8 cellular contexts compared by ENCODE assay signal in genomic region chr2:96839875-96840850, GRCh38. TPM values are rescaled to one million over a fixed set of nuclear protein-coding genes. Genes with fewer than 3 reads are reported as not detected.
DNase-seq lines count a peak whose midpoint lies in the region; ATAC-seq and TF ChIP-seq lines count a peak whose summit lies in the region.
"Had no signal": no experiment of that assay in that cellular context is flagged by ENCODE, and none has a peak within 500 bp of the region (broad histone marks: within the 10 kb centered on the region; RNA-seq: fewer than 3 reads in every experiment).

No MANE protein-coding gene starts in this region.

- no peak for TF ChIP-seq CTCF in CD8-positive, alpha-beta T cell (IDR thresholded peaks at IDR 0.05)
- TF ChIP-seq CTCF in neural crest cell (conservative IDR thresholded peaks at IDR 0.05), result no peak

- H3K27me3 Mint-ChIP-seq in CD8-positive, alpha-beta T cell (ENCODE audit: low read depth), result no peaks in the 10 kb centered on the region
- no peaks in the 10 kb centered on the region for H3K27me3 Mint-ChIP-seq in central memory CD8-positive, alpha-beta T cell
- H3K27me3 Mint-ChIP-seq in neural crest cell (ENCODE audit: low read depth), result no peaks in the 10 kb centered on the region

- no peak overlapping the region for H3K27ac ChIP-seq in CD8-positive, alpha-beta T cell (ENCODE audit: low read depth, low read length)
- H3K27ac ChIP-seq: colonic mucosa had no signal

- POLR2A ChIA-PET in CD8-positive, alpha-beta T cell (lab: Charles Lee), result interaction anchor here (0.9 to 3.2 kb wide), 4 partner anchors 23 to 122 kb away, joined by 3 to 13 read pairs (median 6); partner anchors contain the start of gene CNNM3

- peak overlapping the region; percentile 70 for H3K4me3 Mint-ChIP-seq in CD8-positive, alpha-beta T cell
- H3K4me3 Mint-ChIP-seq in central memory CD8-positive, alpha-beta T cell, result peak overlapping the region; percentile 69
- peak overlapping the region; percentile 12 for H3K4me3 Mint-ChIP-seq in neural crest cell

- H3K4me3 ChIP-seq in CD8-positive, alpha-beta T cell (ENCODE audit: low read depth, low read length), result peak overlapping the region; percentile 40
- H3K4me3 ChIP-seq: colonic mucosa had no signal

- CTCF ChIA-PET in CD8-positive, alpha-beta T cell (lab: Charles Lee), result interaction anchor here (0.9 to 4.1 kb wide), 6 partner anchors 12 to 119 kb away, joined by 3 to 22 read pairs (median 5); partner anchors contain the start of gene ANKRD39

- intact Hi-C loops in CD8-positive, alpha-beta T cell (cut with DNase I, micrococcal nuclease), result loop anchor here (1.0 to 2.0 kb wide), 3 partner anchors 19 to 30 kb away; partner anchors contain the start of genes CNNM3 (in 2 of the 2), ANKRD39 (in 1 of the 2) and SEMA4C (in 1 of the 2)

- peak overlapping the region; percentile 22 for H3K27ac Mint-ChIP-seq in CD8-positive, alpha-beta T cell
- H3K27ac Mint-ChIP-seq in central memory CD8-positive, alpha-beta T cell (ENCODE audit: low read depth), result no peak overlapping the region
- peak overlapping the region; percentile 35 for H3K27ac Mint-ChIP-seq in neural crest cell (ENCODE audit: unreplicated experiment)

- H3K36me3 Mint-ChIP-seq in CD8-positive, alpha-beta T cell, result peaks cover 11% of the 10 kb centered on the region
- peaks cover 15% of the 10 kb centered on the region for H3K36me3 Mint-ChIP-seq in central memory CD8-positive, alpha-beta T cell (ENCODE audit: insufficient read depth)
- peaks cover 9% of the 10 kb centered on the region for H3K36me3 Mint-ChIP-seq in neural crest cell (ENCODE audit: low read depth)

- peaks cover 26% of the 10 kb centered on the region for H3K4me1 ChIP-seq in CD8-positive, alpha-beta T cell (ENCODE audit: insufficient read depth, low read length)

- H3K4me1 Mint-ChIP-seq in CD8-positive, alpha-beta T cell (ENCODE audit: low read depth), result peaks cover 18% of the 10 kb centered on the region
- H3K4me1 Mint-ChIP-seq in central memory CD8-positive, alpha-beta T cell, result peaks cover 24% of the 10 kb centered on the region
- peaks cover 10% of the 10 kb centered on the region for H3K4me1 Mint-ChIP-seq in neural crest cell

- H3K27me3 ChIP-seq in CD8-positive, alpha-beta T cell (ENCODE audit: insufficient read depth, low read length), result no peaks in the 10 kb centered on the region
- H3K27me3 ChIP-seq: colonic mucosa had no signal

- H3K9me3 Mint-ChIP-seq in CD8-positive, alpha-beta T cell, result no peaks in the 10 kb centered on the region
- H3K9me3 Mint-ChIP-seq in central memory CD8-positive, alpha-beta T cell, result no peaks in the 10 kb centered on the region
- no peaks in the 10 kb centered on the region for H3K9me3 Mint-ChIP-seq in neural crest cell

- H3K9me3 ChIP-seq in CD8-positive, alpha-beta T cell (ENCODE audit: low read length), result no peaks in the 10 kb centered on the region
- H3K9me3 ChIP-seq: colonic mucosa had no signal

- H3K36me3 ChIP-seq in CD8-positive, alpha-beta T cell (ENCODE audit: insufficient read depth, low read length), result no peaks in the 10 kb centered on the region
- H3K36me3 ChIP-seq: colonic mucosa had no signal

- DNase-seq in CD8-positive, alpha-beta T cell, result no peak
- DNase-seq in central memory CD8-positive, alpha-beta T cell (ENCODE audit: low spot score in 2 of 2), result no peak
- no peak for DNase-seq in neural crest cell (ENCODE audit: low read depth, low spot score)
- DNase-seq in ACHN, result no peak
- DNase-seq in NCI-H2081 treated with DMSO at 0.1 percent for 48 hours (lab: John Stamatoyannopoulos, UW), result no peak

- in situ Hi-C loops in ACHN (cut with HindIII; ENCODE audit: low pct_ligation_motif_present, low pct_unique_long_range_greater_than_20kb, low sequenced_read_pairs), result no loop called here

- ATAC-seq in CD8-positive, alpha-beta T cell, result no peak
- ATAC-seq in HG02943 (IDR thresholded peaks at IDR 0.05; ENCODE audit: low read depth, unreplicated experiment) (peak; percentile 7), GM19467 (IDR thresholded peaks at IDR 0.05; ENCODE audit: unreplicated experiment) (no peak)
- no peak for ATAC-seq in central memory CD8-positive, alpha-beta T cell (replicated peaks; ENCODE audit: extremely low read depth, poor library complexity, severe bottlenecking)

RNA-seq across cellular contexts. Expression of gene ANKRD23, which starts 3.7 kb away (rescaled TPM):
- 1 to 10 TPM; 5.7 to 6.5 TPM for total RNA-seq in CD8-positive, alpha-beta T cell
- 9.3 and 11.4 TPM in 2 replicates for total RNA-seq in neural crest cell

RNA-seq across cellular contexts. Expression of gene ANKRD39, which starts 17.7 kb away (rescaled TPM):
- 10 to 100 TPM; 13.9 to 16.4 TPM for total RNA-seq in CD8-positive, alpha-beta T cell
- total RNA-seq in neural crest cell, result 23.4 and 25.8 TPM in 2 replicates

RNA-seq across cellular contexts. Expression of gene CNNM3, which starts 24.1 kb away (rescaled TPM):
- 10 to 100 TPM; 40.1 to 41.8 TPM for total RNA-seq in CD8-positive, alpha-beta T cell
- total RNA-seq in neural crest cell, result 32.6 and 33.9 TPM in 2 replicates

RNA-seq across cellular contexts. Expression of gene SEMA4C, which starts 29.7 kb away (rescaled TPM):
- total RNA-seq in CD8-positive, alpha-beta T cell, result 10 to 100 TPM; 40.0 to 45.7 TPM
- total RNA-seq in neural crest cell, result 102 and 103 TPM in 2 replicates

Comparison
In these comparisons a context has a peak if more than half of its experiments do, and no peak if none do; other contexts are left out.
1. H3K4me3 Mint-ChIP-seq: peak in every context shown above with its lines; median percentile 70 in CD8-positive, alpha-beta T cell; 69 in central memory CD8-positive, alpha-beta T cell; 12 in neural crest cell.